ENCODE assay signal across 20 cellular contexts in the genomic region with DNA sequence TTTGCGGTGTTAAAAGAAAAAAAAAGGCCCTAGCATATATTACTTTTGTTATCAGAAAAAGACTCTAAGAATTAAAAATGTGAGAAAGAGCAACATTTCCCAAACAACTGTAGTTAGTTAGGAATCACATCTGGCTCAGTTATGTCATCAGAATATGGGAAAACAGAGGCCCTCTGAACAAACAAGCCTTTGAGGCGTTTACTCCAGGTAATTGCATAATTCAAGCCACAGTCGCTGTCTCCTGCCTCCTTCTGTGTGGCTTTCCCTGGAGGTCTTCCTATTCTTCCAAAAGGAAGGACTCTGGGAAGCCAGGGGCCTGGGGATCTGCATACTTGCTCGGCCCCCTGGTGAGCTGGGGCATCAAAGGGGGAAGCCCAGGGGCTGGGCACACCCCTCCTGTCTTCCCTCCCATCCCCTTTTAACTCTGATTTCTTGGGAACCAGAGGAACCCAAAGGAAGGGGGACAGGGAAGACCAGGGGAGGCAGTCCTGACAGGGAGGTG. TPM values are rescaled to one million over a fixed set of nuclear protein-coding genes. Genes with fewer than 3 reads are reported as not detected.
DNase-seq lines count a peak whose midpoint lies in the region; ATAC-seq and TF ChIP-seq lines count a peak whose summit lies in the region.
"Had no signal": no experiment of that assay in that cellular context is flagged by ENCODE, and none has a peak within 500 bp of the region (broad histone marks: within the 10 kb centered on the region; RNA-seq: fewer than 3 reads in every experiment).

No MANE protein-coding gene starts in this region.

- no peak for ATAC-seq in HG03280 (IDR thresholded peaks at IDR 0.05; ENCODE audit: unreplicated experiment)
- ATAC-seq: left colon; right cardiac atrium; stimulated activated effector memory CD8-positive, alpha-beta T cell treated with anti-CD3 and anti-CD28 coated beads, Interleukin-12 subunit alpha, Interleukin-12 subunit beta, amount 100 ng/mL, for 72 hours had no signal

- H3K36me3 ChIP-seq in H7 (replicated peaks; ENCODE audit: control insufficient read depth, insufficient read depth, low read length) (no peaks in the 10 kb centered on the region), iPS-18a (ENCODE audit: control insufficient read depth, low read depth, low read length) (no peaks in the 10 kb centered on the region), BE2C (no peaks in the 10 kb centered on the region)
- H3K36me3 ChIP-seq: Peyer's patch had no signal

- H3K27me3 ChIP-seq in H7 (ENCODE audit: control insufficient read depth, insufficient read depth, low read length): peaks cover 22% of the 10 kb centered on the region
- peaks cover 24% of the 10 kb centered on the region for H3K27me3 ChIP-seq in iPS-18a (ENCODE audit: control insufficient read depth, insufficient read depth, low read length)
- no peaks in the 10 kb centered on the region for H3K27me3 ChIP-seq in BE2C
- H3K27me3 ChIP-seq: Peyer's patch had no signal

- peak overlapping the region; percentile 38 for H3K9ac ChIP-seq in iPS-18a (ENCODE audit: low read length)

- H3K4me1 ChIP-seq in iPS-18a (ENCODE audit: control insufficient read depth, low read depth, low read length) (peaks cover 28% of the 10 kb centered on the region), BE2C (0 out of 2 replicates have a peak, but pooled peaks cover 3% of the 10 kb centered on the region)

- DNase-seq in H7 (peak; percentile 61), caudate nucleus (lab: John Stamatoyannopoulos, UW) (no peak), posterior vena cava (ENCODE audit: low spot score) (peak; percentile 31), BE2C (no peak), H4 (ENCODE audit: low spot score) (no peak)
- DNase-seq: activated B cell treated with CpG ODN at 0.5 μM for 24 hours; activated CD4-positive, alpha-beta memory T cell treated with anti-CD3 and anti-CD28 coated beads, Interleukin-2, amount 10 ng/mL, durations not matched to agents 7 days and 5 days; activated naive CD4-positive, alpha-beta T cell treated with Interleukin-2 at 50 U/mL for 16 hours; activated T-cell treated with anti-CD3 and anti-CD28 coated beads, Interleukin-2, amount 50 U/mL, for 1 hour; aorta; cerebellar nuclear complex; left colon; NCI-H226; NK-92 treated with Interleukin-12 subunit alpha and Interleukin-12 subunit beta, amount 100 ng/mL, for 24 hours; Peyer's patch; right cardiac atrium had no signal

- H3K4me3 ChIP-seq in H7 (ENCODE audit: insufficient read depth, low read depth, low read length) (no peak overlapping the region), iPS-18a (ENCODE audit: low read length) (no peak overlapping the region), BE2C (ENCODE audit: low read depth, low read length) (no peak overlapping the region)
- H3K4me3 ChIP-seq: Peyer's patch had no signal

- TF ChIP-seq CTCF in BE2C (IDR thresholded peaks at IDR 0.05; ENCODE audit: low read depth, low read length): no peak

- H3K9me3 ChIP-seq in iPS-18a (ENCODE audit: control insufficient read depth, low read depth, low read length) (no peaks in the 10 kb centered on the region), BE2C (no peaks in the 10 kb centered on the region)
- H3K9me3 ChIP-seq: Peyer's patch had no signal

- H3K27ac ChIP-seq in caudate nucleus (ENCODE audit: low read depth, low read length) (peak overlapping the region; percentile 87), iPS-18a (ENCODE audit: low read length) (peak overlapping the region; percentile 39)
- H3K27ac ChIP-seq: Peyer's patch had no signal

- intact Hi-C loops in posterior vena cava (cut with DNase I): loop anchor here in 1 of 2 donors (1.0 kb wide), 1 partner anchor 51 kb away; no protein-coding TSS in a partner anchor

RNA-seq across cellular contexts. Expression of a gene that starts 3.7 kb away (rescaled TPM):
- total RNA-seq in H7 (2014; rRNA removed; shearing (Covaris generic)): 0.07 TPM in 1 of 2 replicates, not detected in the other
- total RNA-seq in posterior vena cava: 10 to 100 TPM; 22.9 to 38.7 TPM
- polyA plus RNA-seq in BE2C (2012; ENCODE audit: insufficient read depth, insufficient read length, low read depth): not detected
- not detected in 2 replicates for total RNA-seq in H4 (2014; rRNA removed; shearing (Covaris generic))
- total RNA-seq: activated B cell treated with CpG ODN at 0.5 μM for 24 hours; activated CD4-positive, alpha-beta memory T cell treated with anti-CD3 and anti-CD28 coated beads, Interleukin-2, amount 10 ng/mL, durations not matched to agents 7 days and 5 days; mononuclear cell had no signal

RNA-seq across cellular contexts. Expression of a gene that starts 43.9 kb away (rescaled TPM):
- total RNA-seq in H7 (2014; rRNA removed; shearing (Covaris generic)): 2.9 and 4.2 TPM in 2 replicates
- 10 to 100 TPM; 11.9 to 20.6 TPM for total RNA-seq in posterior vena cava
- polyA plus RNA-seq in BE2C (2012; ENCODE audit: insufficient read depth, insufficient read length, low read depth): not detected
- total RNA-seq in H4 (2014; rRNA removed; shearing (Covaris generic)): 3.8 and 5.7 TPM in 2 replicates
- total RNA-seq: activated B cell treated with CpG ODN at 0.5 μM for 24 hours; activated CD4-positive, alpha-beta memory T cell treated with anti-CD3 and anti-CD28 coated beads, Interleukin-2, amount 10 ng/mL, durations not matched to agents 7 days and 5 days had no signal

Comparison
In these comparisons a context has a peak if more than half of its experiments do, and no peak if none do; other contexts are left out.
1. DNase-seq: peak in H7 (single experiment) and posterior vena cava (single experiment); none in caudate nucleus (0 of 61), BE2C (single experiment) and H4 (single experiment).
2. RNA of a gene that starts 3.7 kb away (total RNA-seq): 22.9 to 38.7 TPM in posterior vena cava; 0.07 TPM in H7 and not detected in H4; every median in the first group is over 10 times any median in the second.